33 cellular contexts compared by ENCODE assay signal in genomic region chr3:26061947-26062346, GRCh38.
"Had no signal": no experiment of that assay in that cellular context is flagged by ENCODE, and none has a peak within 500 bp of the region (broad histone marks: within the 10 kb centered on the region; RNA-seq: fewer than 3 reads in every experiment).

No MANE protein-coding gene starts in this region.

- H3K4me3 Mint-ChIP-seq: activated CD4-positive, alpha-beta memory T cell treated with anti-CD3 and anti-CD28 coated beads for 36 hours; activated CD4-positive, alpha-beta T cell treated with anti-CD3 and anti-CD28 coated beads for 36 hours; activated CD4-positive, alpha-beta T cell treated with anti-CD3 and anti-CD28 coated beads, Interleukin-2, amount 10 ng/mL, durations not matched to agents 24 days and 14 days; activated CD8-positive, alpha-beta memory T cell treated with anti-CD3 and anti-CD28 coated beads, Interleukin-2, amount 10 ng/mL, durations not matched to agents 7 days and 5 days; activated CD8-positive, alpha-beta T cell treated with anti-CD3 and anti-CD28 coated beads, Interleukin-2, amount 10 ng/mL, durations not matched to agents 7 days and 5 days; activated naive CD4-positive, alpha-beta T cell treated with anti-CD3 and anti-CD28 coated beads for 36 hours; activated naive CD4-positive, alpha-beta T cell treated with anti-CD3 and anti-CD28 coated beads, Interleukin-2, amount 50 U/mL, for 24 hours; activated naive CD8-positive, alpha-beta T cell treated with anti-CD3 and anti-CD28 coated beads for 36 hours; activated naive CD8-positive, alpha-beta T cell treated with anti-CD3 and anti-CD28 coated beads, Interleukin-2, amount 50 U/mL, for 24 hours; activated T-helper 1 cell treated with anti-CD3 and anti-CD28 coated beads, Interleukin-12 subunit alpha, Interleukin-12 subunit beta, Interleukin-2, Interleukin-4 antibody, amounts not matched to agents 30 ng/mL and 10 ng/mL and 1 ng/mL, durations not matched to agents 14 hours and 24 hours and 36 hours; brain; T-helper 17 cell had no signal

- ATAC-seq: activated CD4-positive, alpha-beta T cell treated with anti-CD3 and anti-CD28 coated beads for 36 hours; activated CD8-positive, alpha-beta memory T cell treated with anti-CD3 and anti-CD28 coated beads, Interleukin-2, amount 10 ng/mL, durations not matched to agents 7 days and 5 days; activated CD8-positive, alpha-beta T cell treated with anti-CD3 and anti-CD28 coated beads, Interleukin-2, amount 10 ng/mL, durations not matched to agents 7 days and 5 days; activated naive CD8-positive, alpha-beta T cell treated with anti-CD3 and anti-CD28 coated beads, Interleukin-2, amount 50 U/mL, for 24 hours; foreskin keratinocyte; gastrocnemius medialis; T-helper 17 cell had no signal

- H3K4me1 ChIP-seq: adrenal gland, breast epithelium, colonic mucosa, foreskin keratinocyte, gastrocnemius medialis had no signal

- H3K9me3 ChIP-seq: adrenal gland, breast epithelium, colonic mucosa, gastrocnemius medialis had no signal

- H3K9me3 Mint-ChIP-seq: activated CD4-positive, alpha-beta memory T cell treated with anti-CD3 and anti-CD28 coated beads for 36 hours; activated CD4-positive, alpha-beta T cell treated with anti-CD3 and anti-CD28 coated beads, Interleukin-2, amount 10 ng/mL, durations not matched to agents 24 days and 14 days; activated naive CD4-positive, alpha-beta T cell treated with anti-CD3 and anti-CD28 coated beads for 36 hours; activated naive CD8-positive, alpha-beta T cell treated with anti-CD3 and anti-CD28 coated beads for 36 hours; activated naive CD8-positive, alpha-beta T cell treated with anti-CD3 and anti-CD28 coated beads, Interleukin-2, amount 50 U/mL, for 24 hours; activated T-helper 1 cell treated with anti-CD3 and anti-CD28 coated beads, Interleukin-12 subunit alpha, Interleukin-12 subunit beta, Interleukin-2, Interleukin-4 antibody, amounts not matched to agents 30 ng/mL and 10 ng/mL and 1 ng/mL, durations not matched to agents 14 hours and 24 hours and 36 hours; activated T-helper 2 cell treated with anti-CD3 and anti-CD28 coated beads, Interferon-gamma antibody, Interleukin-2, Interleukin-4, amounts not matched to agents 10 μg/mL and 5 μg/mL and 100 μg/mL, durations not matched to agents 14 hours and 24 hours and 36 hours had no signal

- H3K4me1 Mint-ChIP-seq: activated CD4-positive, alpha-beta T cell treated with anti-CD3 and anti-CD28 coated beads for 36 hours; activated CD4-positive, alpha-beta T cell treated with anti-CD3 and anti-CD28 coated beads, Interleukin-2, amount 10 ng/mL, durations not matched to agents 24 days and 14 days; activated CD8-positive, alpha-beta memory T cell treated with anti-CD3 and anti-CD28 coated beads, Interleukin-2, amount 10 ng/mL, durations not matched to agents 7 days and 5 days; activated naive CD4-positive, alpha-beta T cell treated with anti-CD3 and anti-CD28 coated beads, Interleukin-2, amount 50 U/mL, for 24 hours; activated naive CD8-positive, alpha-beta T cell treated with anti-CD3 and anti-CD28 coated beads for 36 hours; activated naive CD8-positive, alpha-beta T cell treated with anti-CD3 and anti-CD28 coated beads, Interleukin-2, amount 50 U/mL, for 24 hours; T-helper 17 cell had no signal

- H3K36me3 ChIP-seq: adrenal gland, breast epithelium, cardiac muscle cell, colonic mucosa, esophagus muscularis mucosa, gastrocnemius medialis had no signal

- H3K36me3 Mint-ChIP-seq: activated CD4-positive, alpha-beta memory T cell treated with anti-CD3 and anti-CD28 coated beads for 36 hours; activated CD8-positive, alpha-beta memory T cell treated with anti-CD3 and anti-CD28 coated beads, Interleukin-2, amount 10 ng/mL, durations not matched to agents 7 days and 5 days; activated naive CD4-positive, alpha-beta T cell treated with anti-CD3 and anti-CD28 coated beads, Interleukin-2, amount 50 U/mL, for 24 hours; activated naive CD8-positive, alpha-beta T cell treated with anti-CD3 and anti-CD28 coated beads for 36 hours; brain had no signal

- H3K27me3 Mint-ChIP-seq: activated CD4-positive, alpha-beta T cell treated with anti-CD3 and anti-CD28 coated beads for 36 hours; activated CD4-positive, alpha-beta T cell treated with anti-CD3 and anti-CD28 coated beads, Interleukin-2, amount 10 ng/mL, durations not matched to agents 24 days and 14 days; activated CD8-positive, alpha-beta memory T cell treated with anti-CD3 and anti-CD28 coated beads, Interleukin-2, amount 10 ng/mL, durations not matched to agents 7 days and 5 days; activated naive CD8-positive, alpha-beta T cell treated with anti-CD3 and anti-CD28 coated beads for 36 hours; activated naive CD8-positive, alpha-beta T cell treated with anti-CD3 and anti-CD28 coated beads, Interleukin-2, amount 50 U/mL, for 24 hours; T-helper 17 cell had no signal

- H3K4me3 ChIP-seq: adrenal gland, breast epithelium, cardiac muscle cell, colonic mucosa, esophagus muscularis mucosa, gastrocnemius medialis had no signal

- H3K27ac ChIP-seq: adrenal gland, breast epithelium, cardiac muscle cell, colonic mucosa, esophagus muscularis mucosa, foreskin keratinocyte, gastrocnemius medialis had no signal

- H3K27me3 ChIP-seq: adrenal gland, breast epithelium, cardiac muscle cell, colonic mucosa, esophagus muscularis mucosa, foreskin keratinocyte, gastrocnemius medialis had no signal

- H3K27ac Mint-ChIP-seq: activated CD4-positive, alpha-beta memory T cell treated with anti-CD3 and anti-CD28 coated beads for 36 hours; activated CD4-positive, alpha-beta T cell treated with anti-CD3 and anti-CD28 coated beads for 36 hours; activated CD4-positive, alpha-beta T cell treated with anti-CD3 and anti-CD28 coated beads, Interleukin-2, amount 10 ng/mL, durations not matched to agents 24 days and 14 days; activated CD8-positive, alpha-beta memory T cell treated with anti-CD3 and anti-CD28 coated beads, Interleukin-2, amount 10 ng/mL, durations not matched to agents 7 days and 5 days; activated CD8-positive, alpha-beta T cell treated with anti-CD3 and anti-CD28 coated beads, Interleukin-2, amount 10 ng/mL, durations not matched to agents 7 days and 5 days; activated naive CD4-positive, alpha-beta T cell treated with anti-CD3 and anti-CD28 coated beads for 36 hours; activated naive CD4-positive, alpha-beta T cell treated with anti-CD3 and anti-CD28 coated beads, Interleukin-2, amount 50 U/mL, for 24 hours; activated naive CD8-positive, alpha-beta T cell treated with anti-CD3 and anti-CD28 coated beads for 36 hours; activated naive CD8-positive, alpha-beta T cell treated with anti-CD3 and anti-CD28 coated beads, Interleukin-2, amount 50 U/mL, for 24 hours; activated T-helper 1 cell treated with anti-CD3 and anti-CD28 coated beads, Interleukin-12 subunit alpha, Interleukin-12 subunit beta, Interleukin-2, Interleukin-4 antibody, amounts not matched to agents 30 ng/mL and 10 ng/mL and 1 ng/mL, durations not matched to agents 14 hours and 24 hours and 36 hours; activated T-helper 2 cell treated with anti-CD3 and anti-CD28 coated beads, Interferon-gamma antibody, Interleukin-2, Interleukin-4, amounts not matched to agents 10 μg/mL and 5 μg/mL and 100 μg/mL, durations not matched to agents 14 hours and 24 hours and 36 hours; brain; T-helper 17 cell had no signal

- DNase-seq: activated CD4-positive, alpha-beta memory T cell treated with anti-CD3 and anti-CD28 coated beads for 36 hours; activated CD4-positive, alpha-beta T cell treated with anti-CD3 and anti-CD28 coated beads for 36 hours; activated CD4-positive, alpha-beta T cell treated with anti-CD3 and anti-CD28 coated beads, Interleukin-2, amount 10 ng/mL, durations not matched to agents 24 days and 14 days; activated CD4-positive, CD25-positive, alpha-beta regulatory T cell; activated CD4-positive, CD25-positive, alpha-beta regulatory T cell treated with anti-CD3 and anti-CD28 coated beads, Interleukin-2, amount 50 U/mL, for 72 hours; activated CD8-positive, alpha-beta memory T cell treated with anti-CD3 and anti-CD28 coated beads, Interleukin-2, amount 10 ng/mL, durations not matched to agents 7 days and 5 days; activated CD8-positive, alpha-beta memory T cell treated with anti-CD3 and anti-CD28 coated beads, Interleukin-2, amount 50 U/mL, for 4 hours; activated CD8-positive, alpha-beta T cell treated with anti-CD3 and anti-CD28 coated beads, Interleukin-2, amount 10 ng/mL, durations not matched to agents 7 days and 5 days; activated effector memory CD4-positive, alpha-beta T cell treated with anti-CD3 and anti-CD28 coated beads, Interleukin-2, amount 50 U/mL, for 16 hours; activated naive CD4-positive, alpha-beta T cell treated with anti-CD3 and anti-CD28 coated beads for 36 hours; activated naive CD8-positive, alpha-beta T cell treated with anti-CD3 and anti-CD28 coated beads for 36 hours; activated naive CD8-positive, alpha-beta T cell treated with anti-CD3 and anti-CD28 coated beads, Interleukin-2, amount 50 U/mL, for 24 hours; activated T-cell treated with anti-CD3 and anti-CD28 coated beads, Interleukin-2, amount 50 U/mL, for 1 hour; activated T-cell treated with anti-CD3 and anti-CD28 coated beads, Interleukin-2, amount 50 U/mL, for 48 hours; adrenal gland; amygdala; aorta; central memory CD4-positive, alpha-beta T cell; cerebellar nuclear complex; colonic mucosa; effector CD8-positive, alpha-beta T cell; erythroblast; foreskin keratinocyte; gastrocnemius medialis; T-helper 1 cell; T-helper 17 cell had no signal
